ENCODE assay signal across 16 cellular contexts in genomic region chr1:119260504-119260903, GRCh38.
A peak's percentile ranks its signal among the peaks of the same experiment; 100 is the strongest.
DNase-seq lines count a peak whose midpoint lies in the region; ATAC-seq, FAIRE-seq and TF ChIP-seq lines count a peak whose summit lies in the region.
"Had no signal": no experiment of that assay in that cellular context is flagged by ENCODE, and none has a peak within 500 bp of the region (broad histone marks: within the 10 kb centered on the region; RNA-seq: fewer than 3 reads in every experiment).

No MANE protein-coding gene starts in this region.

- CTCF ChIA-PET in K562 (lab: Yijun Ruan, JAX; ENCODE audit: low intra/inter-chr PET ratio), result no interaction called here

- H3K4me3 Mint-ChIP-seq in nephron progenitor cell, result no peak overlapping the region
- H3K4me3 Mint-ChIP-seq: CD4-positive, CD25-positive, alpha-beta regulatory T cell had no signal

- no peaks in the 10 kb centered on the region for H3K27me3 ChIP-seq in K562 (ENCODE audit: control insufficient read depth in 2 of 2, insufficient read depth in 2 of 2, low read length in 2 of 2)

- peaks cover 23% of the 10 kb centered on the region for H3K4me1 Mint-ChIP-seq in nephron progenitor cell
- H3K4me1 Mint-ChIP-seq: CD4-positive, CD25-positive, alpha-beta regulatory T cell; CD8-positive, alpha-beta memory T cell had no signal

- H3K9me1 ChIP-seq in K562 (ENCODE audit: control insufficient read depth, insufficient read depth, low read length), result no peaks in the 10 kb centered on the region

- in situ Hi-C loops in K562 (cut with MboI), result no loop called here

- no peaks in the 10 kb centered on the region for H3K36me3 ChIP-seq in K562 (ENCODE audit: control insufficient read depth, insufficient read depth, low read length)
- H3K36me3 ChIP-seq: HAP-1 had no signal

- no peak overlapping the region for H3K4me2 ChIP-seq in K562 (ENCODE audit: insufficient read depth, low read length)
- H3K4me2 ChIP-seq: KMS-11 had no signal

- TF ChIP-seq POLR2A in K562 (conservative IDR thresholded peaks at IDR 0.05), result no peak

- no peaks in the 10 kb centered on the region for H3K9me3 ChIP-seq in K562 (replicated peaks; ENCODE audit: control insufficient read depth, insufficient read depth, low read depth, low read length)
- H3K9me3 ChIP-seq: Caco-2, HAP-1 had no signal

- no peak for TF ChIP-seq EP300 in K562 (IDR thresholded peaks at IDR 0.05; ENCODE audit: low read length)

- ATAC-seq in K562, result no peak
- no peak for ATAC-seq in GM18511 (IDR thresholded peaks at IDR 0.05; ENCODE audit: unreplicated experiment)

- POLR2A ChIA-PET in K562 (lab: Yijun Ruan, JAX), result no interaction called here

- H3K79me2 ChIP-seq in K562 (ENCODE audit: control insufficient read depth, insufficient read depth, low read length), result no peaks in the 10 kb centered on the region

- FAIRE-seq in K562 (lab: Jason Lieb, UNC), result no peak

- H3K4me1 ChIP-seq in K562 (replicated peaks in 1 of 2; ENCODE audit: control insufficient read depth in 2 of 2, insufficient read depth in 2 of 2, low read length in 2 of 2), result no peaks in the 10 kb centered on the region
- H3K4me1 ChIP-seq: Caco-2, HAP-1 had no signal

- whole genome bisulfite sequencing in K562 (ENCODE audit: insufficient coverage, low coverage, missing lambda C conversion rate), result 2% methylated on average over 5 of the region's 5 CpGs

- peaks cover 4% of the 10 kb centered on the region for H3K9me3 Mint-ChIP-seq in nephron progenitor cell

- DNase-seq in NCI-H2171 treated with DMSO at 0.1 percent for 48 hours (lab: John Stamatoyannopoulos, UW) (peak; percentile 14), NCI-H2171 (lab: John Stamatoyannopoulos, UW) (no peak), K562 (ENCODE audit: extremely low read depth in 1 of 4, low spot score in 3 of 4) (no peak), nephron progenitor cell (no peak), cortex of kidney (lab: John Stamatoyannopoulos, UW) (no peak)
- DNase-seq in activated naive CD4-positive, alpha-beta T cell (lab: John Stamatoyannopoulos, UW), result no peak
- DNase-seq: 8988T; C1 segment of cervical spinal cord; Caco-2; CD4-positive, CD25-positive, alpha-beta regulatory T cell; CD8-positive, alpha-beta memory T cell; GDM1; GM23248 had no signal

- BruUV-seq in K562 (replicated peaks; lab: Mats Ljungman, UMichigan), result no TSS peak

- no peak overlapping the region for H3K4me3 ChIP-seq in K562
- H3K4me3 ChIP-seq: GM23248, HAP-1 had no signal

- H4K20me1 ChIP-seq in K562 (replicated peaks; ENCODE audit: control insufficient read depth, insufficient read depth, low read length), result no peaks in the 10 kb centered on the region

- H3K27ac Mint-ChIP-seq in nephron progenitor cell, result peak overlapping the region; percentile 95
- H3K27ac Mint-ChIP-seq: CD4-positive, CD25-positive, alpha-beta regulatory T cell had no signal

- intact Hi-C loops in K562 (cut with micrococcal nuclease), result no loop called here

- TF ChIP-seq CTCF in K562 (IDR thresholded peaks at IDR 0.05 in 2 of 3, conservative IDR thresholded peaks at IDR 0.05 in 1 of 3; ENCODE audit: insufficient read depth in 2 of 3, low read depth in 1 of 3, low read length in 3 of 3), result no peak
- TF ChIP-seq CTCF in nephron progenitor cell (IDR thresholded peaks at IDR 0.05), result no peak

- H3K9ac ChIP-seq in K562 (ENCODE audit: insufficient read depth in 1 of 2, low read depth in 2 of 2, low read length in 2 of 2), result no peak overlapping the region
- H3K9ac ChIP-seq: GM23248, KMS-11 had no signal

- no peak for TF ChIP-seq RAD21 in K562 (CRISPR knock-in tag; conservative IDR thresholded peaks at IDR 0.05 in 1 of 2, IDR thresholded peaks at IDR 0.05 in 1 of 2)

- no peak overlapping the region for H2AFZ ChIP-seq in K562 (ENCODE audit: low read depth, low read length)
- H2AFZ ChIP-seq: GM23248 had no signal

- H3K27ac ChIP-seq in K562 (ENCODE audit: extremely low read depth, low read depth, low read length), result no peak overlapping the region
- H3K27ac ChIP-seq: GM23248, KMS-11 had no signal

- H3K36me3 Mint-ChIP-seq in nephron progenitor cell (ENCODE audit: low read depth), result peaks cover 12% of the 10 kb centered on the region

- no peaks in the 10 kb centered on the region for H3K27me3 Mint-ChIP-seq in nephron progenitor cell (ENCODE audit: low read depth, poor library complexity)
- H3K27me3 Mint-ChIP-seq: CD4-positive, CD25-positive, alpha-beta regulatory T cell had no signal

TF ChIP-seq in K562, 482 proteins besides CTCF, POLR2A, EP300 and RAD21:
- TF ChIP-seq STAT6 (CRISPR knock-in tag; IDR thresholded peaks at IDR 0.05), result no peak
- no peak for TF ChIP-seq ZNF507 (tag; conservative IDR thresholded peaks at IDR 0.05)
- TF ChIP-seq PKNOX1 (IDR thresholded peaks at IDR 0.05), result peak; percentile 18; the same call in 1 of the 2 replicates
- TF ChIP-seq NR4A1 (CRISPR knock-in tag; IDR thresholded peaks at IDR 0.05), result no peak
- TF ChIP-seq NR4A1 (tag; IDR thresholded peaks at IDR 0.05), result no peak
- TF ChIP-seq SMARCE1 (IDR thresholded peaks at IDR 0.05), result no peak
- no peak for TF ChIP-seq E2F3 (CRISPR knock-in tag; IDR thresholded peaks at IDR 0.05)
- TF ChIP-seq SIN3B (IDR thresholded peaks at IDR 0.05; ENCODE audit: low read depth), result no peak
- no peak for TF ChIP-seq ZBTB5 (IDR thresholded peaks at IDR 0.05)
- TF ChIP-seq ADNP (tag; IDR thresholded peaks at IDR 0.05), result no peak
- TF ChIP-seq MEIS2 (IDR thresholded peaks at IDR 0.05; ENCODE audit: partially characterized antibody), result peak; percentile 52
- no peak for TF ChIP-seq DEAF1 (CRISPR knock-in tag; IDR thresholded peaks at IDR 0.05)
- no peak for TF ChIP-seq ZNF764 (CRISPR knock-in tag; IDR thresholded peaks at IDR 0.05; ENCODE audit: low read depth)
- TF ChIP-seq RFX1 (IDR thresholded peaks at IDR 0.05), result 0 out of 2 replicates have a peak, but pooled peaks have one; percentile 11
